9 cellular contexts compared by ENCODE assay signal in the genomic region with DNA sequence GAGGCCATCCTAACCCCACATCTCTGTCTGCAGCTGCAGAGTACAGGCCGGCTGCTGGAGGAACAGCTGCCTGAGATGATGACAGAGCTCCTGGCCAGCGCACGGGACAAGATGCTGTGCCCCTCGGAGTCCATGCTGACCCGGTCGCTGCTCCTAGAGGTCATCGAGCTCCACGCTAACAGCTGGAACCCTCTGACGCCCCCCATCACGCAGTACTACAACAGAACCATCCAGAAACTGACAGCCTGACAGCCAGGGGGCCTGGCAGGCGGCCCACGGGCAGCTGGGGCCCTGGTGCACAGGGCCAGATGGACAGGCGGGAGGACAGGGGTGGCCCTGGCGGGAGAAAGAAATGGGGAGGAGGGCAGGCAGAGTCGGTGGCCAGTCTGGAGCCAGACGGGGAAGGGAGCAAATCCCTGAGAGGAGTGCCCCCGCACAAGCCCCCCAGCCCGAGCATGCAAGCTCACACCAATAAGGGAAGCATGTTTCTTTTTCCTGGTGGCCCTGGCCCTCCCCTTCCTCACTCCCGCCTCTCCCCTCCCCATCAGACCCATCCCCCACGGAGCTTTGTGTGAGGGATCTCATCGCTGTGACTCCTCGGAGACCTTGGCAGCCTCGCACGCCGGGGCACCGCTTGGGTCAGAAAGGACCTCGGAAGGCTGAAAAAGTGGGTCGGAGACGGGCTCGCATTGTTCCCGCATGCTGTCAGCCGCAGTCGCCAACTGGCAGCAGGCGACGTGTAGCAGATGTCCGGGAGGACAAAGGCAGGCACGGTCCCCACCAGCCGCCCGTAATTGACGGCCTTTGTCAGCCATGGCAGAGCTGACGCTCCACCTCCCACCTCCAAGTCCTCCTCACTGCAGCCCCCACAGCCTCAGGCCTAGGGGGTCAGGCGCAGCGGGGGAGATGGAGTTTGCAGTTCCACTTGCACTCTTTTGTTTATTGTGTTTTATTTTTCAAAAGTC.
DNase-seq lines count a peak whose midpoint lies in the region; ATAC-seq and TF ChIP-seq lines count a peak whose summit lies in the region.
"Had no signal": no experiment of that assay in that cellular context is flagged by ENCODE, and none has a peak within 500 bp of the region (broad histone marks: within the 10 kb centered on the region; RNA-seq: fewer than 3 reads in every experiment).

No MANE protein-coding gene starts in this region.

- no peak for ATAC-seq in effector memory CD8-positive, alpha-beta T cell (replicated peaks)

- H3K4me3 ChIP-seq in astrocyte of the spinal cord (ENCODE audit: low read depth, low read length): no peak overlapping the region
- peak overlapping the region; percentile 16 for H3K4me3 ChIP-seq in iPS-18a (ENCODE audit: low read length)
- no peak overlapping the region for H3K4me3 ChIP-seq in sigmoid colon

- no peaks in the 10 kb centered on the region for H3K27me3 Mint-ChIP-seq in effector memory CD8-positive, alpha-beta T cell
- H3K27me3 Mint-ChIP-seq in activated T-helper 1 cell treated with anti-CD3 and anti-CD28 coated beads, Interleukin-12 subunit alpha, Interleukin-12 subunit beta, Interleukin-2, Interleukin-4 antibody, amounts not matched to agents 30 ng/mL and 10 ng/mL and 1 ng/mL, durations not matched to agents 14 hours and 24 hours and 36 hours (ENCODE audit: insufficient read depth): no peaks in the 10 kb centered on the region

- in situ Hi-C loops in astrocyte of the spinal cord (cut with HindIII; ENCODE audit: low sequenced_read_pairs): no loop called here

- DNase-seq in NCI-H1694 (lab: John Stamatoyannopoulos, UW) (peak; percentile 51), astrocyte of the spinal cord (ENCODE audit: low read depth, low spot score) (no peak), putamen (ENCODE audit: low spot score) (peak; percentile 93), sigmoid colon (no peak)
- no peak for DNase-seq in activated CD8-positive, alpha-beta memory T cell treated with anti-CD3 and anti-CD28 coated beads, Interleukin-2, amount 50 U/mL, for 4 hours
- no peak for DNase-seq in effector memory CD8-positive, alpha-beta T cell
- no peak for DNase-seq in activated T-helper 1 cell treated with anti-CD3 and anti-CD28 coated beads, Interleukin-12 subunit alpha, Interleukin-12 subunit beta, Interleukin-2, Interleukin-4 antibody, amounts not matched to agents 30 ng/mL and 10 ng/mL and 1 ng/mL, durations not matched to agents 14 hours and 24 hours and 36 hours (ENCODE audit: low spot score)
- DNase-seq: activated CD4-positive, alpha-beta T cell treated with anti-CD3 and anti-CD28 coated beads for 1 hour had no signal

- peaks cover 22% of the 10 kb centered on the region for H3K4me1 ChIP-seq in iPS-18a (ENCODE audit: control insufficient read depth, low read depth, low read length)
- H3K4me1 ChIP-seq in sigmoid colon: peaks cover 0 to 13% (median 0%) of the 10 kb centered on the region in 4 donors

- H3K36me3 ChIP-seq in iPS-18a (ENCODE audit: control insufficient read depth, low read depth, low read length) (no peaks in the 10 kb centered on the region), sigmoid colon (peaks cover 0 to 35% (median 4%) of the 10 kb centered on the region in 4 donors)

- H3K9ac ChIP-seq in iPS-18a (ENCODE audit: low read length): peak overlapping the region; percentile 3

- 84 to 88% methylated on average over 43 of the region's 43 CpGs for whole genome bisulfite sequencing in sigmoid colon, 2 donors

- TF ChIP-seq EP300 in sigmoid colon (IDR thresholded peaks at IDR 0.05): no peak

- H3K9me3 Mint-ChIP-seq in effector memory CD8-positive, alpha-beta T cell: no peaks in the 10 kb centered on the region
- H3K9me3 Mint-ChIP-seq in activated T-helper 1 cell treated with anti-CD3 and anti-CD28 coated beads, Interleukin-12 subunit alpha, Interleukin-12 subunit beta, Interleukin-2, Interleukin-4 antibody, amounts not matched to agents 30 ng/mL and 10 ng/mL and 1 ng/mL, durations not matched to agents 14 hours and 24 hours and 36 hours: no peaks in the 10 kb centered on the region

- H3K27me3 ChIP-seq in iPS-18a (ENCODE audit: control insufficient read depth, insufficient read depth, low read length) (no peaks in the 10 kb centered on the region), sigmoid colon (no peaks in the 10 kb centered on the region)

- peak; percentile 3 for TF ChIP-seq CTCF in astrocyte of the spinal cord (IDR thresholded peaks at IDR 0.05; ENCODE audit: low read depth, low read length)
- no peak for TF ChIP-seq CTCF in sigmoid colon (IDR thresholded peaks at IDR 0.05)

- peaks cover 3% of the 10 kb centered on the region for H3K36me3 Mint-ChIP-seq in effector memory CD8-positive, alpha-beta T cell (ENCODE audit: insufficient read depth)
- no peaks in the 10 kb centered on the region for H3K36me3 Mint-ChIP-seq in activated T-helper 1 cell treated with anti-CD3 and anti-CD28 coated beads, Interleukin-12 subunit alpha, Interleukin-12 subunit beta, Interleukin-2, Interleukin-4 antibody, amounts not matched to agents 30 ng/mL and 10 ng/mL and 1 ng/mL, durations not matched to agents 14 hours and 24 hours and 36 hours (ENCODE audit: low read depth)

- no peaks in the 10 kb centered on the region for H3K9me3 ChIP-seq in iPS-18a (ENCODE audit: control insufficient read depth, low read depth, low read length)
- H3K9me3 ChIP-seq in sigmoid colon: no peaks in the 10 kb centered on the region

- TF ChIP-seq POLR2A in sigmoid colon (IDR thresholded peaks at IDR 0.05): no peak

- H3K4me3 Mint-ChIP-seq in effector memory CD8-positive, alpha-beta T cell: no peak overlapping the region
- H3K4me3 Mint-ChIP-seq in activated T-helper 1 cell treated with anti-CD3 and anti-CD28 coated beads, Interleukin-12 subunit alpha, Interleukin-12 subunit beta, Interleukin-2, Interleukin-4 antibody, amounts not matched to agents 30 ng/mL and 10 ng/mL and 1 ng/mL, durations not matched to agents 14 hours and 24 hours and 36 hours: no peak overlapping the region

- H3K27ac ChIP-seq in iPS-18a (ENCODE audit: low read length): no peak overlapping the region
- no peak overlapping the region for H3K27ac ChIP-seq in sigmoid colon

- intact Hi-C loops in sigmoid colon (cut with DNase I): no loop called here
- intact Hi-C loops in activated T-helper 1 cell treated with anti-CD3 and anti-CD28 coated beads, Interleukin-12 subunit alpha, Interleukin-12 subunit beta, Interleukin-2, Interleukin-4 antibody, amounts not matched to agents 30 ng/mL and 10 ng/mL and 1 ng/mL, durations not matched to agents 14 hours and 24 hours and 36 hours (cut with micrococcal nuclease): no loop called here

- no peak overlapping the region for H3K27ac Mint-ChIP-seq in effector memory CD8-positive, alpha-beta T cell
- no peak overlapping the region for H3K27ac Mint-ChIP-seq in activated T-helper 1 cell treated with anti-CD3 and anti-CD28 coated beads, Interleukin-12 subunit alpha, Interleukin-12 subunit beta, Interleukin-2, Interleukin-4 antibody, amounts not matched to agents 30 ng/mL and 10 ng/mL and 1 ng/mL, durations not matched to agents 14 hours and 24 hours and 36 hours

- H3K4me1 Mint-ChIP-seq in effector memory CD8-positive, alpha-beta T cell (ENCODE audit: low read depth in 2 of 2): peaks cover 29 to 34% of the 10 kb centered on the region in 2 donors
- H3K4me1 Mint-ChIP-seq in activated T-helper 1 cell treated with anti-CD3 and anti-CD28 coated beads, Interleukin-12 subunit alpha, Interleukin-12 subunit beta, Interleukin-2, Interleukin-4 antibody, amounts not matched to agents 30 ng/mL and 10 ng/mL and 1 ng/mL, durations not matched to agents 14 hours and 24 hours and 36 hours (ENCODE audit: low read depth): peaks cover 16% of the 10 kb centered on the region

Comparison
In these comparisons a context has a peak if more than half of its experiments do, and no peak if none do; other contexts are left out.
1. DNase-seq: peak in NCI-H1694 (single experiment) and putamen (single experiment); none in astrocyte of the spinal cord (single experiment), activated CD8-positive, alpha-beta memory T cell treated with anti-CD3 and anti-CD28 coated beads, Interleukin-2, amount 50 U/mL, for 4 hours (single experiment), sigmoid colon (single experiment), effector memory CD8-positive, alpha-beta T cell (0 of 3) and activated T-helper 1 cell treated with anti-CD3 and anti-CD28 coated beads, Interleukin-12 subunit alpha, Interleukin-12 subunit beta, Interleukin-2, Interleukin-4 antibody, amounts not matched to agents 30 ng/mL and 10 ng/mL and 1 ng/mL, durations not matched to agents 14 hours and 24 hours and 36 hours (single experiment).